Comparison of ENCODE assay signal across 20 cellular contexts in the genomic region with DNA sequence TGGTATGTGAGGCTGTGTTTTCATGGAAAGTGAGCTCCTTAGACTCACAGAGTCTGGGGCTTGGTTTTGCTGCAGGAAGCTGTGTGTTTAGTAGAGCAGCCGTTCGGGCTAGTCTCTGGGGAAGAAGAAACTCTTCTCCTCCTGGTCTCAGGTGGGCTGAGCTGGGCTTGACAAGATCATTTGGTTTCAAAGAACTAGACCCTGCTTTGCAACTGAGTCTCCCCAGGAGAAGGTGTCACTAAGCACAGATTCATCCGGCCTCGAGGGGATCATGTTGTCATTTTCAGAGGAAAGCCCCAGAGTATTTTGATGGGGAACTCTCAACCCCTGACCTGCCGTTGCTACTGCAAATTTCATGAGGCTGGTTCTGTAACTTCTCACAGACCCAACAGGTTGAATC.
DNase-seq lines count a peak whose midpoint lies in the region; TF ChIP-seq lines count a peak whose summit lies in the region.
"Had no signal": no experiment of that assay in that cellular context is flagged by ENCODE, and none has a peak within 500 bp of the region (broad histone marks: within the 10 kb centered on the region; RNA-seq: fewer than 3 reads in every experiment).

No MANE protein-coding gene starts in this region.

- H3K9me2 ChIP-seq in Karpas-422 (replicated peaks; ENCODE audit: insufficient read depth, low read length) (no peaks in the 10 kb centered on the region), PC-9 (ENCODE audit: insufficient read depth) (no peaks in the 10 kb centered on the region)

- no peak for TF ChIP-seq POLR2A in erythroblast (IDR thresholded peaks at IDR 0.05; ENCODE audit: low read length)

- H4K20me1 ChIP-seq in Karpas-422 (ENCODE audit: insufficient read depth, low read depth, low read length) (no peaks in the 10 kb centered on the region), PC-9 (ENCODE audit: insufficient read depth) (no peaks in the 10 kb centered on the region)

- H3F3A ChIP-seq in PC-9 (ENCODE audit: insufficient read depth, low read depth), result peaks cover 37% of the 10 kb centered on the region

- peaks cover 9% of the 10 kb centered on the region for H3K9me3 Mint-ChIP-seq in glutamatergic neuron (ENCODE audit: unreplicated experiment)

- H3K36me3 ChIP-seq in Karpas-422 (ENCODE audit: insufficient read depth, low read length) (no peaks in the 10 kb centered on the region), PC-9 (ENCODE audit: low read depth) (no peaks in the 10 kb centered on the region)
- H3K36me3 ChIP-seq: Peyer's patch had no signal

- no peak overlapping the region for H3K27ac Mint-ChIP-seq in glutamatergic neuron (ENCODE audit: unreplicated experiment)
- H3K27ac Mint-ChIP-seq: IgD-negative memory B cell had no signal

- H3K9ac ChIP-seq in Karpas-422 (ENCODE audit: low read length), result peak overlapping the region; percentile 1

- H3K79me2 ChIP-seq in Karpas-422 (ENCODE audit: low read length) (no peaks in the 10 kb centered on the region), PC-9 (ENCODE audit: low read depth) (no peaks in the 10 kb centered on the region)

- no peaks in the 10 kb centered on the region for H3K27me3 ChIP-seq in Karpas-422 (ENCODE audit: low read length)
- no peaks in the 10 kb centered on the region for H3K27me3 ChIP-seq in PC-9 (ENCODE audit: insufficient read depth, low read depth)
- H3K27me3 ChIP-seq: Peyer's patch had no signal

- TF ChIP-seq CTCF in glutamatergic neuron (IDR thresholded peaks at IDR 0.05; ENCODE audit: partially characterized antibody, unreplicated experiment) (no peak), PC-9 (conservative IDR thresholded peaks at IDR 0.05) (no peak)

- peak; percentile 31 for DNase-seq in NCI-H2171 treated with DMSO at 0.1 percent for 48 hours (lab: John Stamatoyannopoulos, UW)
- no peak for DNase-seq in NCI-H2171 (lab: John Stamatoyannopoulos, UW)
- DNase-seq in Karpas-422, result peak; percentile 80
- no peak for DNase-seq in glutamatergic neuron
- DNase-seq in ureter (ENCODE audit: low spot score), result peak; percentile 9
- no peak for DNase-seq in erythroblast (lab: John Stamatoyannopoulos, UW)
- no peak for DNase-seq in PC-9
- no peak for DNase-seq in NCI-H1694 (lab: John Stamatoyannopoulos, UW)
- DNase-seq: 8988T; EL; GF-D8; MV-4-11; NCI-H1105 treated with DMSO at 0.1 percent for 48 hours; NCI-H1694 treated with DMSO at 0.1 percent for 48 hours; NCI-H510A; NCI-H748 treated with DMSO at 0.1 percent for 48 hours; NK-92 treated with Interleukin-12 subunit alpha and Interleukin-12 subunit beta, amount 100 ng/mL, for 24 hours had no signal

- H3K27ac ChIP-seq in Karpas-422 (ENCODE audit: low read length), result no peak overlapping the region
- no peak overlapping the region for H3K27ac ChIP-seq in PC-9
- H3K27ac ChIP-seq: Peyer's patch had no signal

- CTCF ChIA-PET in PC-9 (lab: Charles Lee), result no interaction called here

- peaks cover 12% of the 10 kb centered on the region for H3K27me3 Mint-ChIP-seq in glutamatergic neuron (ENCODE audit: unreplicated experiment)

- H3K4me3 ChIP-seq in Karpas-422 (ENCODE audit: low read length) (peak overlapping the region; percentile 21; the same call in 1 of the 2 replicates), PC-9 (no peak overlapping the region)
- H3K4me3 ChIP-seq: Peyer's patch had no signal

- intact Hi-C loops in PC-9 (cut with micrococcal nuclease; ENCODE audit: unreplicated experiment), result loop anchor here (5.0 kb wide), 1 partner anchor 128 kb away; no protein-coding TSS in a partner anchor

- H3K4me1 ChIP-seq in Karpas-422 (ENCODE audit: low read length), result peaks cover 50% of the 10 kb centered on the region
- H3K4me1 ChIP-seq in PC-9 (replicated peaks; ENCODE audit: insufficient read depth), result peaks cover 50% of the 10 kb centered on the region

- H3K4me2 ChIP-seq in Karpas-422 (ENCODE audit: low read depth, low read length, poor library complexity, severe bottlenecking) (peak overlapping the region; percentile 60), PC-9 (no peak overlapping the region)

- no peak overlapping the region for H2AFZ ChIP-seq in Karpas-422 (ENCODE audit: low read length)
- no peak overlapping the region for H2AFZ ChIP-seq in PC-9

- no TSS peak for BruUV-seq in PC-9 (replicated peaks; lab: Mats Ljungman, UMichigan)

- H3K9me3 ChIP-seq in Karpas-422 (ENCODE audit: low read length), result no peaks in the 10 kb centered on the region
- H3K9me3 ChIP-seq in PC-9 (ENCODE audit: insufficient read depth, low read depth), result 0 out of 2 replicates have a peak, but pooled peaks cover 6% of the 10 kb centered on the region
- H3K9me3 ChIP-seq: Peyer's patch had no signal

- no peaks in the 10 kb centered on the region for H3K36me3 Mint-ChIP-seq in glutamatergic neuron (ENCODE audit: unreplicated experiment)
- H3K36me3 Mint-ChIP-seq: IgD-negative memory B cell had no signal

- POLR2A ChIA-PET in PC-9 (lab: Charles Lee; ENCODE audit: unreplicated experiment), result no interaction called here

- peaks cover 63% of the 10 kb centered on the region for H3K4me1 Mint-ChIP-seq in glutamatergic neuron (ENCODE audit: low read depth, unreplicated experiment)

- H3K4me3 Mint-ChIP-seq in glutamatergic neuron (ENCODE audit: unreplicated experiment), result peak overlapping the region; percentile 20
- H3K4me3 Mint-ChIP-seq: CD14-positive monocyte, IgD-negative memory B cell had no signal

Comparison
In these comparisons a context has a peak if more than half of its experiments do, and no peak if none do; other contexts are left out.
1. DNase-seq: peak in NCI-H2171 treated with DMSO at 0.1 percent for 48 hours (single experiment), Karpas-422 (single experiment) and ureter (single experiment); none in NCI-H2171 (single experiment), glutamatergic neuron (single experiment), erythroblast (0 of 2), PC-9 (0 of 2) and NCI-H1694 (single experiment).